In genomic region chr3:195212033-195212748, GRCh38 we compare ENCODE assay signal across 20 cellular contexts. TPM values are rescaled to one million over a fixed set of nuclear protein-coding genes. Genes with fewer than 3 reads are reported as not detected.
DNase-seq lines count a peak whose midpoint lies in the region; ATAC-seq and TF ChIP-seq lines count a peak whose summit lies in the region.
"Had no signal": no experiment of that assay in that cellular context is flagged by ENCODE, and none has a peak within 500 bp of the region (broad histone marks: within the 10 kb centered on the region; RNA-seq: fewer than 3 reads in every experiment).

No MANE protein-coding gene starts in this region.

- H3K4me1 ChIP-seq in colonic mucosa = no peaks in the 10 kb centered on the region

- TF ChIP-seq CTCF in AG04450 (IDR thresholded peaks at IDR 0.05; ENCODE audit: low read depth, low read length) (no peak), colonic mucosa (IDR thresholded peaks at IDR 0.05) (no peak)

- H3K9ac ChIP-seq in colonic mucosa (ENCODE audit: low read depth in 2 of 2, low read length in 2 of 2) = no peak overlapping the region

- H3K36me3 ChIP-seq in colonic mucosa = no peaks in the 10 kb centered on the region
- H3K36me3 ChIP-seq: BE2C had no signal

- peak overlapping the region; percentile 22 for H3K27ac Mint-ChIP-seq in stimulated activated memory B cell treated with anti-CD40 and anti-IgM and Interleukin-4, amounts not matched to agents 10 μg/mL and 1 μg/mL and 100 μg/mL, for 72 hours
- H3K27ac Mint-ChIP-seq: CD4-positive, CD25-positive, alpha-beta regulatory T cell had no signal

- H3K4me3 Mint-ChIP-seq in stimulated activated memory B cell treated with anti-CD40 and anti-IgM and Interleukin-4, amounts not matched to agents 10 μg/mL and 1 μg/mL and 100 μg/mL, for 72 hours = no peak overlapping the region
- H3K4me3 Mint-ChIP-seq: CD4-positive, CD25-positive, alpha-beta regulatory T cell had no signal

- no peaks in the 10 kb centered on the region for H3K9me3 Mint-ChIP-seq in stimulated activated memory B cell treated with anti-CD40 and anti-IgM and Interleukin-4, amounts not matched to agents 10 μg/mL and 1 μg/mL and 100 μg/mL, for 72 hours
- H3K9me3 Mint-ChIP-seq: CD4-positive, CD25-positive, alpha-beta regulatory T cell had no signal

- no peak for ATAC-seq in stimulated activated memory B cell treated with anti-CD40 and anti-IgM and Interleukin-4, amounts not matched to agents 10 μg/mL and 1 μg/mL and 100 μg/mL, for 72 hours
- ATAC-seq in HG03039 (IDR thresholded peaks at IDR 0.05; ENCODE audit: unreplicated experiment) = no peak
- ATAC-seq: K562, Right ventricle myocardium inferior had no signal

- no peaks in the 10 kb centered on the region for H3K27me3 ChIP-seq in AG04450 (ENCODE audit: control insufficient read depth, insufficient read depth, low read length)
- H3K27me3 ChIP-seq in colonic mucosa = no peaks in the 10 kb centered on the region
- H3K27me3 ChIP-seq: BE2C had no signal

- DNase-seq in AG04450 (ENCODE audit: low read depth, low spot score) (no peak), colonic mucosa (peak; percentile 9), mesenteric fat pad (ENCODE audit: low spot score) (peak; percentile 57), kidney glomerular epithelial cell (lab: John Stamatoyannopoulos, UW) (no peak), SW 1271 (lab: John Stamatoyannopoulos, UW) (no peak)
- DNase-seq: BE2C; Caco-2; CD4-positive, CD25-positive, alpha-beta regulatory T cell; GDM1; GM23248; HCEC 1CT; NCI-H1092 treated with DMSO at 0.1 percent for 48 hours; NCI-H146; NCI-H2081; NCI-H748 treated with DMSO at 0.1 percent for 48 hours; NK-92 treated with Interleukin-12 subunit alpha and Interleukin-12 subunit beta, amount 100 ng/mL, for 24 hours had no signal

- POLR2A ChIA-PET in AG04450 (lab: Yijun Ruan, JAX) = no interaction called here

- H3K27ac ChIP-seq in AG04450 (ENCODE audit: low read depth, low read length) (peak overlapping the region; percentile 31), colonic mucosa (no peak overlapping the region)

- H3K4me3 ChIP-seq in AG04450 (ENCODE audit: low read depth, low read length) (no peak overlapping the region), colonic mucosa (no peak overlapping the region)
- H3K4me3 ChIP-seq: GM23248, K562 had no signal

- H3K9me3 ChIP-seq in AG04450 (ENCODE audit: control insufficient read depth, insufficient read depth, low read length) (peaks cover 3% of the 10 kb centered on the region; the same call in 1 of the 2 replicates), colonic mucosa (no peaks in the 10 kb centered on the region)
- H3K9me3 ChIP-seq: BE2C, Caco-2 had no signal

- no peaks in the 10 kb centered on the region for H3K27me3 Mint-ChIP-seq in stimulated activated memory B cell treated with anti-CD40 and anti-IgM and Interleukin-4, amounts not matched to agents 10 μg/mL and 1 μg/mL and 100 μg/mL, for 72 hours
- H3K27me3 Mint-ChIP-seq: CD4-positive, CD25-positive, alpha-beta regulatory T cell had no signal

- H3K4me1 Mint-ChIP-seq in stimulated activated memory B cell treated with anti-CD40 and anti-IgM and Interleukin-4, amounts not matched to agents 10 μg/mL and 1 μg/mL and 100 μg/mL, for 72 hours = peaks cover 28% of the 10 kb centered on the region

- H3K36me3 Mint-ChIP-seq in stimulated activated memory B cell treated with anti-CD40 and anti-IgM and Interleukin-4, amounts not matched to agents 10 μg/mL and 1 μg/mL and 100 μg/mL, for 72 hours = peaks cover 6% of the 10 kb centered on the region
- H3K36me3 Mint-ChIP-seq: CD4-positive, CD25-positive, alpha-beta regulatory T cell had no signal

- intact Hi-C loops in colonic mucosa (cut with DNase I) = no loop called here

- CTCF ChIA-PET in AG04450 (lab: Charles Lee) = interaction anchor here (1.7 kb wide), 1 partner anchor 530 kb away, joined by 6 read pairs; no protein-coding TSS in a partner anchor

RNA-seq across cellular contexts. Expression of gene XXYLT1, which starts 58.8 kb away (rescaled TPM):
- polyA plus RNA-seq in AG04450 (2011; rRNA removed) = 16.5 and 17.3 TPM in 2 replicates
- 12.2 and 15.9 TPM in 2 replicates for polyA minus RNA-seq in AG04450 (2011; rRNA and poly(A)+ RNA removed)
- total RNA-seq in colonic mucosa (10 to 100 TPM in 1 of 2 donors, 1 to 10 TPM in 1; 8.3 to 10.9 TPM), mesenteric fat pad (17.0 TPM)

Comparison
In these comparisons a context has a peak if more than half of its experiments do, and no peak if none do; other contexts are left out.
1. DNase-seq: peak in colonic mucosa (single experiment) and mesenteric fat pad (single experiment); none in AG04450 (single experiment), kidney glomerular epithelial cell (single experiment) and SW 1271 (0 of 2).